Comparison of ENCODE assay signal across 8 cellular contexts in genomic region chr5:96808868-96809558, GRCh38. TPM values are rescaled to one million over a fixed set of nuclear protein-coding genes. Genes with fewer than 3 reads are reported as not detected.
DNase-seq lines count a peak whose midpoint lies in the region; ATAC-seq and TF ChIP-seq lines count a peak whose summit lies in the region.

No MANE protein-coding gene starts in this region.

- H3K79me2 ChIP-seq in GM23338 (replicated peaks; ENCODE audit: insufficient read depth): no peaks in the 10 kb centered on the region

- H3K36me3 Mint-ChIP-seq in GM23338 (ENCODE audit: low read depth): no peaks in the 10 kb centered on the region; the same call in 2 of the 3 replicates

- H3K27me3 Mint-ChIP-seq in GM23338 (ENCODE audit: insufficient read depth, low read depth, poor library complexity): peaks cover 14% of the 10 kb centered on the region

- no peak for TF ChIP-seq CTCF in GM23338 (conservative IDR thresholded peaks at IDR 0.05; ENCODE audit: low read depth in 2 of 2)
- no peak for TF ChIP-seq CTCF in esophagus muscularis mucosa (IDR thresholded peaks at IDR 0.05)

- H3K4me3 ChIP-seq in GM23338: peak overlapping the region; percentile 91
- peak overlapping the region; percentile 93; the same call in 1 of the 2 replicates for H3K4me3 ChIP-seq in SK-N-MC
- peak overlapping the region; percentile 92 to 95 (median 94) for H3K4me3 ChIP-seq in esophagus muscularis mucosa
- peak overlapping the region; percentile 96 for H3K4me3 ChIP-seq in skeletal muscle satellite cell (ENCODE audit: low read length)

- no peaks in the 10 kb centered on the region for H3F3A ChIP-seq in GM23338 (replicated peaks; ENCODE audit: low read depth)

- peak overlapping the region; percentile 45 for H2AFZ ChIP-seq in GM23338

- TF ChIP-seq EP300 in esophagus muscularis mucosa (IDR thresholded peaks at IDR 0.05): no peak

- no peak for TF ChIP-seq POLR2A in esophagus muscularis mucosa (IDR thresholded peaks at IDR 0.05; ENCODE audit: low read depth)

- H3K27ac Mint-ChIP-seq in GM23338: no peak overlapping the region

- no peaks in the 10 kb centered on the region for H3K9me2 ChIP-seq in GM23338 (ENCODE audit: insufficient read depth)

- H3K9ac ChIP-seq in SK-N-MC (ENCODE audit: insufficient read length) (no peak overlapping the region), skeletal muscle satellite cell (ENCODE audit: low read depth, low read length) (peak overlapping the region; percentile 93)

- no peaks in the 10 kb centered on the region for H4K20me1 ChIP-seq in GM23338 (replicated peaks; ENCODE audit: insufficient read depth)

- peak overlapping the region; percentile 91 for H3K4me3 Mint-ChIP-seq in GM23338

- WGBS in esophagus muscularis mucosa: 82% methylated on average over 8 of the region's 8 CpGs

- H3K27ac ChIP-seq in GM23338 (ENCODE audit: low read depth) (no peak overlapping the region), SK-N-MC (no peak overlapping the region), esophagus muscularis mucosa (replicated peaks in 1 of 4) (peak overlapping the region; percentile 99 to 100 (median 100)), substantia nigra (ENCODE audit: low read depth, low read length, poor library complexity, severe bottlenecking) (no peak overlapping the region)

- H3K4me2 ChIP-seq in GM23338: peak overlapping the region; percentile 98
- peak overlapping the region; percentile 93 for H3K4me2 ChIP-seq in skeletal muscle satellite cell (ENCODE audit: low read length)

- H3K36me3 ChIP-seq in GM23338 (ENCODE audit: insufficient read depth): no peaks in the 10 kb centered on the region
- no peaks in the 10 kb centered on the region for H3K36me3 ChIP-seq in SK-N-MC (ENCODE audit: insufficient read depth, low read length)
- H3K36me3 ChIP-seq in esophagus muscularis mucosa: no peaks in the 10 kb centered on the region
- H3K36me3 ChIP-seq in skeletal muscle satellite cell (ENCODE audit: insufficient read depth, low read length): no peaks in the 10 kb centered on the region

- ATAC-seq in GM23338: no peak
- no peak for ATAC-seq in GM21367 (IDR thresholded peaks at IDR 0.05; ENCODE audit: unreplicated experiment)

- H3K4me1 Mint-ChIP-seq in GM23338: peaks cover 22% of the 10 kb centered on the region

- H3K4me1 ChIP-seq in GM23338 (ENCODE audit: insufficient read depth): peaks cover 17% of the 10 kb centered on the region
- H3K4me1 ChIP-seq in esophagus muscularis mucosa: peaks cover 7 to 26% (median 23%) of the 10 kb centered on the region in 4 donors
- H3K4me1 ChIP-seq in skeletal muscle satellite cell (ENCODE audit: control insufficient read depth, insufficient read depth, low read length): peaks cover 10% of the 10 kb centered on the region

- DNase-seq in GM23338 (ENCODE audit: low spot score) (no peak), SK-N-MC (ENCODE audit: low read depth, low spot score) (no peak), esophagus muscularis mucosa (ENCODE audit: extremely low spot score) (no peak), retina (no peak), amniotic stem cell (lab: John Stamatoyannopoulos, UW) (no peak), substantia nigra (lab: John Stamatoyannopoulos, UW) (no peak)

- H3K9me3 Mint-ChIP-seq in GM23338: no peaks in the 10 kb centered on the region; the same call in 1 of the 3 replicates

- H3K27me3 ChIP-seq in GM23338 (ENCODE audit: insufficient read depth) (peaks cover 10% of the 10 kb centered on the region; the same call in 1 of the 2 replicates), esophagus muscularis mucosa (no peaks in the 10 kb centered on the region), skeletal muscle satellite cell (ENCODE audit: control insufficient read depth, insufficient read depth, low read length) (no peaks in the 10 kb centered on the region)

- H3K9me3 ChIP-seq in SK-N-MC (ENCODE audit: low read depth, low read length) (no peaks in the 10 kb centered on the region), esophagus muscularis mucosa (no peaks in the 10 kb centered on the region), skeletal muscle satellite cell (replicated peaks; ENCODE audit: low read length) (no peaks in the 10 kb centered on the region)

- intact Hi-C loops in esophagus muscularis mucosa (cut with DNase I): loop anchor here (5.0 kb wide), 1 partner anchor 128 kb away; the partner anchor contains the start of gene LNPEP

TF ChIP-seq in GM23338, 12 proteins besides CTCF, POLR2A, EP300 and RAD21:
- TF ChIP-seq NANOG (IDR thresholded peaks at IDR 0.05; ENCODE audit: borderline replicate concordance) (no peak), EZH2 (IDR thresholded peaks at IDR 0.05; ENCODE audit: low read depth, unreplicated experiment) (no peak), EZH2phosphoT487 (IDR thresholded peaks at IDR 0.05; ENCODE audit: unreplicated experiment) (no peak), POLR2AphosphoS5 (IDR thresholded peaks at IDR 0.05; ENCODE audit: low read depth) (no peak), STAT1 (IDR thresholded peaks at IDR 0.05; ENCODE audit: unreplicated experiment) (no peak), ZNF114 (CRISPR knock-in tag; IDR thresholded peaks at IDR 0.05) (no peak), ZNF331 (CRISPR knock-in tag; IDR thresholded peaks at IDR 0.05; ENCODE audit: low read depth) (no peak), JUNB (IDR thresholded peaks at IDR 0.05; ENCODE audit: unreplicated experiment) (no peak), REST (IDR thresholded peaks at IDR 0.05; ENCODE audit: unreplicated experiment) (no peak)

RNA-seq across cellular contexts. Expression of gene ERAP1, which starts 1.3 kb away (rescaled TPM):
- 14.1 and 16.5 TPM in 2 replicates for total RNA-seq in GM23338 (2014; rRNA removed; shearing (Covaris generic))
- polyA plus RNA-seq in GM23338 (2016; fragmentation: Nextera tagmentation; extraction: Ambion mirVana): 9.8 and 9.9 TPM in 2 replicates
- total RNA-seq in esophagus muscularis mucosa: 10 to 100 TPM; 22.8 to 37.8 (median 25.5) TPM
- 17.2 and 19.4 TPM in 2 replicates for total RNA-seq in skeletal muscle satellite cell (2012; rRNA removed)

Comparison
In these comparisons a context has a peak if more than half of its experiments do, and no peak if none do; other contexts are left out.
1. H3K27ac ChIP-seq: peak in esophagus muscularis mucosa (4 of 4); none in GM23338 (single experiment), SK-N-MC (single experiment) and substantia nigra (single experiment).
2. Peak in every context shown above with its lines, with median percentiles within 50 percentile points of each other: H3K4me3 ChIP-seq.